Comparison of ENCODE assay signal across 9 cellular contexts in genomic region chr14:91387135-91387849, GRCh38. TPM values are rescaled to one million over a fixed set of nuclear protein-coding genes. Genes with fewer than 3 reads are reported as not detected.
DNase-seq lines count a peak whose midpoint lies in the region; ATAC-seq and TF ChIP-seq lines count a peak whose summit lies in the region.
"Had no signal": no experiment of that assay in that cellular context is flagged by ENCODE, and none has a peak within 500 bp of the region (broad histone marks: within the 10 kb centered on the region; RNA-seq: fewer than 3 reads in every experiment).

No MANE protein-coding gene starts in this region.

- H3K9me3 Mint-ChIP-seq in stimulated activated naive CD8-positive, alpha-beta T cell treated with anti-CD3 and anti-CD28 coated beads, Interleukin-15, Interleukin-2, amounts not matched to agents 100 ng/mL and 50 ng/mL, for 24 hours = no peaks in the 10 kb centered on the region
- H3K9me3 Mint-ChIP-seq in WTC11 (no peaks in the 10 kb centered on the region), type B pancreatic cell (no peaks in the 10 kb centered on the region)

- TF ChIP-seq CTCF in WTC11 (IDR thresholded peaks at IDR 0.05) (no peak), type B pancreatic cell (conservative IDR thresholded peaks at IDR 0.05) (no peak)

- peaks cover 94% of the 10 kb centered on the region for H3K4me1 Mint-ChIP-seq in stimulated activated naive CD8-positive, alpha-beta T cell treated with anti-CD3 and anti-CD28 coated beads, Interleukin-15, Interleukin-2, amounts not matched to agents 100 ng/mL and 50 ng/mL, for 24 hours (ENCODE audit: low read depth)
- H3K4me1 Mint-ChIP-seq in WTC11 (peaks cover 67% of the 10 kb centered on the region), type B pancreatic cell (ENCODE audit: unreplicated experiment) (peaks cover 39% of the 10 kb centered on the region)

- POLR2A ChIA-PET in WTC11 (lab: Charles Lee) = no interaction called here

- peak overlapping the region; percentile 68 for H3K27ac Mint-ChIP-seq in stimulated activated naive CD8-positive, alpha-beta T cell treated with anti-CD3 and anti-CD28 coated beads, Interleukin-15, Interleukin-2, amounts not matched to agents 100 ng/mL and 50 ng/mL, for 24 hours
- H3K27ac Mint-ChIP-seq in WTC11 = peak overlapping the region; percentile 74
- H3K27ac Mint-ChIP-seq in type B pancreatic cell = peak overlapping the region; percentile 16

- H3K36me3 Mint-ChIP-seq in stimulated activated naive CD8-positive, alpha-beta T cell treated with anti-CD3 and anti-CD28 coated beads, Interleukin-15, Interleukin-2, amounts not matched to agents 100 ng/mL and 50 ng/mL, for 24 hours (ENCODE audit: low read depth) = peaks cover 19% of the 10 kb centered on the region
- H3K36me3 Mint-ChIP-seq in WTC11 (0 out of 2 replicates have a peak, but pooled peaks cover 2% of the 10 kb centered on the region), type B pancreatic cell (no peaks in the 10 kb centered on the region)

- ATAC-seq in stimulated activated naive CD8-positive, alpha-beta T cell treated with anti-CD3 and anti-CD28 coated beads, Interleukin-15, Interleukin-2, amounts not matched to agents 100 U/mL and 50 U/mL, for 24 hours = no peak
- no peak for ATAC-seq in WTC11

- H3K4me3 Mint-ChIP-seq in stimulated activated naive CD8-positive, alpha-beta T cell treated with anti-CD3 and anti-CD28 coated beads, Interleukin-15, Interleukin-2, amounts not matched to agents 100 ng/mL and 50 ng/mL, for 24 hours = no peak overlapping the region
- H3K4me3 Mint-ChIP-seq in WTC11 (no peak overlapping the region), type B pancreatic cell (no peak overlapping the region)

- no peaks in the 10 kb centered on the region for H3K27me3 Mint-ChIP-seq in stimulated activated naive CD8-positive, alpha-beta T cell treated with anti-CD3 and anti-CD28 coated beads, Interleukin-15, Interleukin-2, amounts not matched to agents 100 ng/mL and 50 ng/mL, for 24 hours
- H3K27me3 Mint-ChIP-seq in WTC11 (ENCODE audit: low read depth) = no peaks in the 10 kb centered on the region
- no peaks in the 10 kb centered on the region for H3K27me3 Mint-ChIP-seq in type B pancreatic cell

- DNase-seq in stimulated activated naive CD8-positive, alpha-beta T cell treated with anti-CD3 and anti-CD28 coated beads, Interleukin-15, Interleukin-2, amounts not matched to agents 100 U/mL and 50 U/mL, for 24 hours = no peak
- DNase-seq in WTC11 (ENCODE audit: low spot score) (no peak), iris pigment epithelial cell (ENCODE audit: low read depth) (peak; percentile 65), type B pancreatic cell (ENCODE audit: extremely low spot score, unreplicated experiment) (no peak), ecto neural progenitor cell (ENCODE audit: low spot score) (no peak), NAMALWA (ENCODE audit: low spot score) (no peak), pons (ENCODE audit: low spot score) (no peak)
- DNase-seq: activated CD8-positive, alpha-beta memory T cell treated with anti-CD3 and anti-CD28 coated beads, Interleukin-2, amount 50 U/mL, for 4 hours had no signal

- CTCF ChIA-PET in WTC11 (lab: Charles Lee) = interaction anchor here (0.8 to 2.7 kb wide), 8 partner anchors 9 to 63 kb away, joined by 3 to 9 read pairs (median 4); no protein-coding TSS in a partner anchor

TF ChIP-seq in WTC11, 78 proteins besides CTCF, POLR2A, EP300 and RAD21:
- TF ChIP-seq ZNF423 (CRISPR knock-in tag; IDR thresholded peaks at IDR 0.05) = no peak
- no peak for TF ChIP-seq RELA (CRISPR knock-in tag; IDR thresholded peaks at IDR 0.05; ENCODE audit: borderline replicate concordance)
TF ChIP-seq in WTC11: peak in this region for 0.

RNA-seq across cellular contexts. Expression of gene CCDC88C, which starts 30.3 kb away (rescaled TPM):
- total RNA-seq in WTC11 (2021) (46.4 to 64.8 TPM (median 46.6 TPM) in 3 replicates), type B pancreatic cell (ENCODE audit: low replicate concordance) (24.4 and 39.3 TPM in 2 replicates)

Comparison
In these comparisons a context has a peak if more than half of its experiments do, and no peak if none do; other contexts are left out.
1. H3K27ac Mint-ChIP-seq: peak in every context shown above with its lines; median percentile 74 in WTC11; 68 in stimulated activated naive CD8-positive, alpha-beta T cell treated with anti-CD3 and anti-CD28 coated beads, Interleukin-15, Interleukin-2, amounts not matched to agents 100 ng/mL and 50 ng/mL, for 24 hours; 16 in type B pancreatic cell.